Comparison of ENCODE assay signal across 17 cellular contexts in the genomic region with DNA sequence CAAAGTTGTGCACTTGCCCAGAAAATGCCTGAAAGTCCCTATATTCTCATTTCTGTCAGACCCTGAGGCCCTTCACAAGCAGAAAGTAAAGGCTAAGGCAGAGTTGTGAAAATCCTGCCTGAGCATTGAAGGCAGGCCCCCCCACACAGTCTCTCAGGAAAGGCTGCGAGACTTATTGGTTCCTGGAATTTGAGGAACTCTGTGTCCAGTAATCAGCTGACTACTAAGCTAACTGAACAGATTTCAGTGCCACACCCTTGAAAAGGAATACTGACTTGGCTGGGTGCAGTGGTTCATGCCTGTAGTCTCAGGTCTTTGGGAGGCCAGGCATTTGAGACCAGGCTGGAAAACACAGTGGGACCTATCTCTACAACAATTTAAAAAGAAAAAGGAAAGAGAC. TPM values are rescaled to one million over a fixed set of nuclear protein-coding genes. Genes with fewer than 3 reads are reported as not detected.
DNase-seq lines count a peak whose midpoint lies in the region; ATAC-seq, FAIRE-seq and TF ChIP-seq lines count a peak whose summit lies in the region.
"Had no signal": no experiment of that assay in that cellular context is flagged by ENCODE, and none has a peak within 500 bp of the region (broad histone marks: within the 10 kb centered on the region; RNA-seq: fewer than 3 reads in every experiment).

No MANE protein-coding gene starts in this region.

- TF ChIP-seq EP300 in upper lobe of left lung (IDR thresholded peaks at IDR 0.05) = no peak

- no peaks in the 10 kb centered on the region for H3K9me3 ChIP-seq in upper lobe of left lung

- DNase-seq in HTR-8/SVneo (ENCODE audit: insufficient read length, low spot score) (peak; percentile 72), choroid plexus epithelial cell (ENCODE audit: low read depth) (peak; percentile 40), left lobe of liver (ENCODE audit: low spot score) (no peak), upper lobe of left lung (peak in 1 of 2 donors; percentile 67), globus pallidus (ENCODE audit: low spot score) (no peak), DMS53 (lab: John Stamatoyannopoulos, UW) (no peak), NCI-H82 (lab: John Stamatoyannopoulos, UW) (no peak)
- DNase-seq: activated effector memory CD4-positive, alpha-beta T cell treated with anti-CD3 and anti-CD28 coated beads, Interleukin-2, amount 50 U/mL, for 16 hours; CD4-positive, CD25-positive, alpha-beta regulatory T cell; NCI-H1436 treated with DMSO at 0.1 percent for 48 hours; NCI-H2227 treated with DMSO at 0.1 percent for 48 hours; nucleus accumbens had no signal

- H3K4me1 ChIP-seq in upper lobe of left lung = peaks cover 0 to 9% (median 6%) of the 10 kb centered on the region in 4 donors

- H3K36me3 ChIP-seq in upper lobe of left lung = no peaks in the 10 kb centered on the region

- no peaks in the 10 kb centered on the region for H3K27me3 ChIP-seq in upper lobe of left lung

- TF ChIP-seq CTCF in choroid plexus epithelial cell (conservative IDR thresholded peaks at IDR 0.05; ENCODE audit: low read depth, low read length) (no peak), upper lobe of left lung (IDR thresholded peaks at IDR 0.05) (no peak)

- H3K27ac ChIP-seq in upper lobe of left lung = no peak overlapping the region
- H3K27ac ChIP-seq: HL-60, skin epidermis, VCaP had no signal

- FAIRE-seq in HTR-8/SVneo (lab: Jason Lieb, UNC) = peak; percentile 95
- FAIRE-seq: GM12878 had no signal

- H3K4me3 ChIP-seq in choroid plexus epithelial cell (ENCODE audit: low read depth, low read length) = no peak overlapping the region
- no peak overlapping the region for H3K4me3 ChIP-seq in upper lobe of left lung
- H3K4me3 ChIP-seq: GM12878, skin epidermis had no signal

- ATAC-seq in left lobe of liver (peak; percentile 42), upper lobe of left lung (ENCODE audit: low FRiP score in 2 of 2) (peak; percentile 40 to 87)
- ATAC-seq: GM12878; stimulated activated memory B cell treated with anti-CD40 and anti-IgM and Interleukin-4, amounts not matched to agents 10 μg/mL and 1 μg/mL and 100 μg/mL, for 72 hours had no signal

- peak in 1 of 4 donors; percentile 11 for TF ChIP-seq POLR2A in upper lobe of left lung (IDR thresholded peaks at IDR 0.05)

- 15 to 33% methylated on average over 1 of the region's 1 CpG for WGBS in upper lobe of left lung, 2 donors

RNA-seq across cellular contexts. Expression of a gene that starts 21.1 kb away (rescaled TPM):
- total RNA-seq in left lobe of liver (13.7 TPM), upper lobe of left lung (10 to 100 TPM; 10.1 to 42.4 (median 34.5) TPM)

Comparison
In these comparisons a context has a peak if more than half of its experiments do, and no peak if none do; other contexts are left out.
1. DNase-seq: peak in HTR-8/SVneo (single experiment) and choroid plexus epithelial cell (single experiment); none in left lobe of liver (single experiment), globus pallidus (single experiment), DMS53 (single experiment) and NCI-H82 (single experiment).